ENCODE assay signal across 8 cellular contexts in the genomic region with DNA sequence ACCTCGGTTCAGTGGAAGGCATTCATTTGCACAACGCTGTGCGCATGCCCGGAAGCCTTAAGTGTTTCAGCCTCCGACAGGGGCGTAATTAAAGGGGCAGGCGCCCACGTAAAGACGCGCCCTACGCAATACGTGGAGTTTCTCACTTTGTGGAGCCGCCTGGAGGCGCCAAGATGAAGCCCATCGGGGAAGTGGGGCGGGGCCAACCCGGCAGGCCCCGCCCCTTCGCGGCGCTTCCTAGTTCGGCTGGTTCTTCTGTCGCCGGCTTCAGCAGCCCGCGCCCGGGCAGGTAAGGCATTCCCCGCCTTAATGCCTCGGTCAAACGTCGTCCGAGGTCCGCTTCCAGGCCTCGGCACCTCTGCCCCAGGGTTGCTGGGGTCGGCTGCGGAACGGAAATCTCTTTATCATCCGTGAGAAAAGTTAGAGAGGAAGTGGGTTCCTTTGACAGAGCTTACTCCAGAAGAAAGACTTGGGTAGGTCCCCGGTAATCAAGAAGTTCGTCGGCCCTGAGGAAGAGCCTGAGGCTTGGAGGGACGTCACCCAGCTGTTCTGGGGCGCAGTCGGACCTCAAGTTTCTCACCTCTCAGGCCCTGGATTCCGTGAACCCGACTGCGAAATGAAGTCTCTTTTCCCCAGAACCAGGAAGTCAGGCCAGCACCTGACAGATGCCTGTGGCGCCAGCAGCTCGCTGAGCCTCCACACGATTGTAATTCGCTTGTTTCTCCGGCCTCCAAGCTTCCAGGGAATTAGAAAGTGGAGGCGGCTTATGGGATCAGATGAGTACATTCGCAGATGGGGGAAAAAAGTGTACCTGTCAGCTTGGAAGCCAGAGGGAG. TPM values are rescaled to one million over a fixed set of nuclear protein-coding genes. Genes with fewer than 3 reads are reported as not detected.
A peak's percentile ranks its signal among the peaks of the same experiment; 100 is the strongest.
DNase-seq lines count a peak whose midpoint lies in the region; TF ChIP-seq lines count a peak whose summit lies in the region.

TSS of gene IRAK4 (plus strand) at position 224 of the 836 bp plus-strand sequence. CDS start 9,161 bp downstream, outside the sequence.
A gene with protein sequence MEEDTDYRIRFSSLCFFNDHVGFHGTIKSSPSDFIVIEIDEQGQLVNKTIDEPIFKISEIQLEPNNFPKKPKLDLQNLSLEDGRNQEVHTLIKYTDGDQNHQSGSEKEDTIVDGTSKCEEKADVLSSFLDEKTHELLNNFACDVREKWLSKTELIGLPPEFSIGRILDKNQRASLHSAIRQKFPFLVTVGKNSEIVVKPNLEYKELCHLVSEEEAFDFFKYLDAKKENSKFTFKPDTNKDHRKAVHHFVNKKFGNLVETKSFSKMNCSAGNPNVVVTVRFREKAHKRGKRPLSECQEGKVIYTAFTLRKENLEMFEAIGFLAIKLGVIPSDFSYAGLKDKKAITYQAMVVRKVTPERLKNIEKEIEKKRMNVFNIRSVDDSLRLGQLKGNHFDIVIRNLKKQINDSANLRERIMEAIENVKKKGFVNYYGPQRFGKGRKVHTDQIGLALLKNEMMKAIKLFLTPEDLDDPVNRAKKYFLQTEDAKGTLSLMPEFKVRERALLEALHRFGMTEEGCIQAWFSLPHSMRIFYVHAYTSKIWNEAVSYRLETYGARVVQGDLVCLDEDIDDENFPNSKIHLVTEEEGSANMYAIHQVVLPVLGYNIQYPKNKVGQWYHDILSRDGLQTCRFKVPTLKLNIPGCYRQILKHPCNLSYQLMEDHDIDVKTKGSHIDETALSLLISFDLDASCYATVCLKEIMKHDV (minus strand): TSS at position 63 of the 836 bp plus-strand sequence. CDS start 3,545 bp downstream, outside the sequence.

- H2AFZ ChIP-seq in neural cell (ENCODE audit: low read depth, low read length), result peak within 1 kb of the TSS; percentile 73

- H3K27ac ChIP-seq in neural cell (ENCODE audit: low read length) (peak within 1 kb of the TSS; percentile 44), stomach smooth muscle (ENCODE audit: low read length) (peak within 1 kb of the TSS; percentile 73)

- H3K9ac ChIP-seq in neural cell (ENCODE audit: low read length), result peak within 1 kb of the TSS; percentile 67
- peak within 1 kb of the TSS; percentile 88 to 97 for H3K9ac ChIP-seq in stomach smooth muscle (ENCODE audit: low read length in 2 of 2)

- H3F3A ChIP-seq in neural cell (ENCODE audit: insufficient read depth, low read length, poor library complexity, severe bottlenecking), result no peaks in the 10 kb centered on the region

- H3K9me3 ChIP-seq in HAP-1 (no peaks in the 10 kb centered on the region), MG63 (no peaks in the 10 kb centered on the region), neural cell (ENCODE audit: low read length) (no peaks in the 10 kb centered on the region), stomach smooth muscle (ENCODE audit: control insufficient read depth in 2 of 2, low read length in 2 of 2) (no peaks in the 10 kb centered on the region)

- H3K36me3 ChIP-seq in HAP-1 (replicated peaks), result no peaks in the 10 kb centered on the region; the same call in 1 of the 2 replicates
- H3K36me3 ChIP-seq in MG63, result peaks cover 19% of the 10 kb centered on the region
- H3K36me3 ChIP-seq in neural cell (ENCODE audit: insufficient read depth, low read length), result no peaks in the 10 kb centered on the region
- peaks cover 0 to 5% of the 10 kb centered on the region in 2 donors for H3K36me3 ChIP-seq in stomach smooth muscle (ENCODE audit: control insufficient read depth in 2 of 2, insufficient read depth in 2 of 2, low read length in 2 of 2)

- no peaks in the 10 kb centered on the region for H3K9me2 ChIP-seq in neural cell (ENCODE audit: insufficient read depth, low read length)

- H3K4me1 ChIP-seq in HAP-1, result peaks cover 16% of the 10 kb centered on the region
- H3K4me1 ChIP-seq in stomach smooth muscle (ENCODE audit: control insufficient read depth, insufficient read depth, low read length), result peaks cover 7% of the 10 kb centered on the region

- H3K79me2 ChIP-seq in neural cell (replicated peaks; ENCODE audit: insufficient read depth, low read length), result no peaks in the 10 kb centered on the region

- peak within 1 kb of the TSS; percentile 54 for H3K4me3 ChIP-seq in HAP-1
- peak within 1 kb of the TSS; percentile 89 for H3K4me3 ChIP-seq in MG63
- H3K4me3 ChIP-seq in fibroblast of villous mesenchyme (ENCODE audit: low read depth, low read length), result peak within 1 kb of the TSS; percentile 87
- H3K4me3 ChIP-seq in neural cell (ENCODE audit: low read length), result peak within 1 kb of the TSS; percentile 82
- H3K4me3 ChIP-seq in stomach smooth muscle (ENCODE audit: low read length in 2 of 2), result peak within 1 kb of the TSS; percentile 86 to 94

- no peak for TF ChIP-seq EP300 in neural cell (conservative IDR thresholded peaks at IDR 0.05; ENCODE audit: poor library complexity, severe bottlenecking)

- H3K27me3 ChIP-seq in HAP-1 (ENCODE audit: low read depth), result no peaks in the 10 kb centered on the region
- H3K27me3 ChIP-seq in MG63, result no peaks in the 10 kb centered on the region
- H3K27me3 ChIP-seq in neural cell (ENCODE audit: insufficient read depth, low read depth, low read length), result no peaks in the 10 kb centered on the region
- no peaks in the 10 kb centered on the region for H3K27me3 ChIP-seq in stomach smooth muscle (ENCODE audit: control insufficient read depth in 1 of 2, insufficient read depth in 2 of 2, low read length in 2 of 2)

- peak; percentile 94 for DNase-seq in GDM1 (lab: John Stamatoyannopoulos, UW)
- DNase-seq in HAP-1 (ENCODE audit: low spot score in 2 of 2), result peak; percentile 94 to 95
- peak; percentile 92 for DNase-seq in MG63
- DNase-seq in SIG-M5 treated with dmso at 0.1 percent for 504 hours (lab: John Stamatoyannopoulos, UW; ENCODE audit: unreplicated experiment), result peak; percentile 96
- peak; percentile 93 for DNase-seq in activated gamma-delta T cell treated with Interleukin-2 at 50 U/mL for 16 hours
- peak; percentile 98 for DNase-seq in fibroblast of villous mesenchyme (ENCODE audit: low read depth)

- peak; percentile 33 for TF ChIP-seq CTCF in fibroblast of villous mesenchyme (IDR thresholded peaks at IDR 0.05; ENCODE audit: insufficient read depth, low read depth, low read length)
- peak; percentile 73 for TF ChIP-seq CTCF in neural cell (IDR thresholded peaks at IDR 0.05; ENCODE audit: poor library complexity, severe bottlenecking)

- in situ Hi-C loops in HAP-1 (cut with MboI; ENCODE audit: low sequenced_read_pairs), result no loop called here

- peak within 1 kb of the TSS; percentile 77 for H3K4me2 ChIP-seq in neural cell (ENCODE audit: low read length)

- H4K20me1 ChIP-seq in neural cell (ENCODE audit: insufficient read depth), result no peaks in the 10 kb centered on the region

- peak; percentile 49 for TF ChIP-seq RAD21 in neural cell (conservative IDR thresholded peaks at IDR 0.05)

TF ChIP-seq in neural cell, 6 proteins besides CTCF, POLR2A, EP300 and RAD21:
- TF ChIP-seq TAF1 (IDR thresholded peaks at IDR 0.05; ENCODE audit: low read depth) (peak; percentile 3), POLR2AphosphoS5 (IDR thresholded peaks at IDR 0.05) (peak; percentile 65), MXI1 (conservative IDR thresholded peaks at IDR 0.05; ENCODE audit: poor library complexity, severe bottlenecking) (no peak), REST (IDR thresholded peaks at IDR 0.05; ENCODE audit: borderline replicate concordance) (no peak), EZH2 (IDR thresholded peaks at IDR 0.05; ENCODE audit: borderline replicate concordance, insufficient read depth, low read length, poor library complexity, severe bottlenecking) (no peak), SMC3 (conservative IDR thresholded peaks at IDR 0.05; ENCODE audit: poor library complexity) (peak; percentile 45)

RNA-seq across cellular contexts. Expression of gene IRAK4, which starts in this region (rescaled TPM):
- total RNA-seq in MG63 (2014; rRNA removed; shearing (Covaris generic); ENCODE audit: low replicate concordance), result 13.6 and 25.9 TPM in 2 replicates
- 16.1 and 20.3 TPM in 2 replicates for total RNA-seq in fibroblast of villous mesenchyme
- polyA plus RNA-seq in neural cell, result 5.7 and 7.0 TPM in 2 replicates
- polyA minus RNA-seq in neural cell, result 5.8 and 6.1 TPM in 2 replicates

RNA-seq across cellular contexts. Expression of the second gene that starts in this region (rescaled TPM):
- total RNA-seq in MG63 (2014; rRNA removed; shearing (Covaris generic); ENCODE audit: low replicate concordance), result 19.1 and 24.3 TPM in 2 replicates
- total RNA-seq in fibroblast of villous mesenchyme, result 22.2 and 30.2 TPM in 2 replicates
- polyA plus RNA-seq in neural cell, result 24.7 and 29.2 TPM in 2 replicates
- 31.7 and 42.4 TPM in 2 replicates for polyA minus RNA-seq in neural cell

Comparison
In these comparisons a context has a peak if more than half of its experiments do, and no peak if none do; other contexts are left out.
1. Peak in every context shown above with its lines: DNase-seq, H3K4me3 ChIP-seq and H3K27ac ChIP-seq.